19 cellular contexts compared by ENCODE assay signal in genomic region chr22:48675141-48675827, GRCh38.
A peak's percentile ranks its signal among the peaks of the same experiment; 100 is the strongest.
DNase-seq lines count a peak whose midpoint lies in the region; ATAC-seq and TF ChIP-seq lines count a peak whose summit lies in the region.
"Had no signal": no experiment of that assay in that cellular context is flagged by ENCODE, and none has a peak within 500 bp of the region (broad histone marks: within the 10 kb centered on the region; RNA-seq: fewer than 3 reads in every experiment).

No MANE protein-coding gene starts in this region.

- H3K27me3 Mint-ChIP-seq in chondrocyte (ENCODE audit: low read depth) (no peaks in the 10 kb centered on the region), neural progenitor cell (ENCODE audit: insufficient read depth, low read depth) (peaks cover 6% of the 10 kb centered on the region)
- H3K27me3 Mint-ChIP-seq: B cell; CD4-positive, CD25-positive, alpha-beta regulatory T cell had no signal

- intact Hi-C loops in Right ventricle myocardium superior (cut with DNase I) = no loop called here
- intact Hi-C loops in cardiac septum (cut with DNase I) = no loop called here
- intact Hi-C loops in vagina (cut with DNase I) = no loop called here

- H3K9me3 ChIP-seq in neural progenitor cell (ENCODE audit: low read depth) (no peaks in the 10 kb centered on the region), vagina (peaks cover 3% of the 10 kb centered on the region)
- H3K9me3 ChIP-seq: HAP-1 had no signal

- H2AFZ ChIP-seq in neural progenitor cell (replicated peaks) = no peak overlapping the region

- H3K36me3 ChIP-seq in neural progenitor cell = no peaks in the 10 kb centered on the region
- H3K36me3 ChIP-seq in vagina = no peaks in the 10 kb centered on the region
- H3K36me3 ChIP-seq: HAP-1 had no signal

- no peak overlapping the region for H3K27ac Mint-ChIP-seq in chondrocyte (ENCODE audit: unreplicated experiment)
- H3K27ac Mint-ChIP-seq in neural progenitor cell = no peak overlapping the region
- H3K27ac Mint-ChIP-seq: B cell; CD4-positive, CD25-positive, alpha-beta regulatory T cell; CD8-positive, alpha-beta T cell; HFFc6 had no signal

- no peak for TF ChIP-seq POLR2A in vagina (IDR thresholded peaks at IDR 0.05)

- H3F3A ChIP-seq in neural progenitor cell (ENCODE audit: low read depth) = no peaks in the 10 kb centered on the region

- H3K36me3 Mint-ChIP-seq in chondrocyte (ENCODE audit: low read depth) = peaks cover 9% of the 10 kb centered on the region
- peaks cover 12% of the 10 kb centered on the region for H3K36me3 Mint-ChIP-seq in neural progenitor cell
- H3K36me3 Mint-ChIP-seq: CD4-positive, CD25-positive, alpha-beta regulatory T cell; CD8-positive, alpha-beta T cell had no signal

- ATAC-seq in Right ventricle myocardium superior (ENCODE audit: poor library complexity) = no peak
- ATAC-seq: CD8-positive, alpha-beta T cell had no signal

- no peaks in the 10 kb centered on the region for H3K79me2 ChIP-seq in neural progenitor cell (ENCODE audit: low read depth)

- H3K9ac ChIP-seq in neural progenitor cell = no peak overlapping the region
- H3K9ac ChIP-seq: BLaER1 had no signal

- DNase-seq in DMS 273 (lab: John Stamatoyannopoulos, UW; ENCODE audit: unreplicated experiment) (peak; percentile 3), DMS 273 treated with DMSO at 0.1 percent for 48 hours (lab: John Stamatoyannopoulos, UW) (no peak), Right ventricle myocardium superior (peak; percentile 24), cardiac septum (ENCODE audit: low spot score) (no peak), chondrocyte (ENCODE audit: low spot score) (peak; percentile 62), neural progenitor cell (ENCODE audit: low spot score) (no peak), dermis blood vessel endothelial cell (no peak), vagina (ENCODE audit: extremely low spot score in 2 of 2) (no peak)
- DNase-seq: Caco-2; CD4-positive, CD25-positive, alpha-beta regulatory T cell; CD8-positive, alpha-beta T cell; DND-41; GOT3; HFFc6 had no signal

- H3K27me3 ChIP-seq in neural progenitor cell (no peaks in the 10 kb centered on the region), vagina (no peaks in the 10 kb centered on the region)
- H3K27me3 ChIP-seq: BLaER1 had no signal

- no peaks in the 10 kb centered on the region for H3K4me1 ChIP-seq in neural progenitor cell
- H3K4me1 ChIP-seq in vagina = no peaks in the 10 kb centered on the region
- H3K4me1 ChIP-seq: Caco-2, HAP-1 had no signal

- H3K9me3 Mint-ChIP-seq in chondrocyte (ENCODE audit: low read depth) (peaks cover 25% of the 10 kb centered on the region), neural progenitor cell (peaks cover 22% of the 10 kb centered on the region)

- H3K4me2 ChIP-seq in neural progenitor cell = no peak overlapping the region
- H3K4me2 ChIP-seq: BLaER1 had no signal

- H4K20me1 ChIP-seq in neural progenitor cell (ENCODE audit: low read depth) = no peaks in the 10 kb centered on the region
- H4K20me1 ChIP-seq: BLaER1 had no signal

- no peak overlapping the region for H3K4me3 Mint-ChIP-seq in chondrocyte (ENCODE audit: unreplicated experiment)
- H3K4me3 Mint-ChIP-seq in neural progenitor cell = peak overlapping the region; percentile 13
- H3K4me3 Mint-ChIP-seq: B cell; CD4-positive, CD25-positive, alpha-beta regulatory T cell; CD8-positive, alpha-beta T cell; HFFc6 had no signal

- H3K4me3 ChIP-seq in neural progenitor cell (no peak overlapping the region), vagina (no peak overlapping the region)
- H3K4me3 ChIP-seq: BLaER1, HAP-1 had no signal

- H3K4me1 Mint-ChIP-seq in chondrocyte (ENCODE audit: low read depth) = no peaks in the 10 kb centered on the region
- no peaks in the 10 kb centered on the region for H3K4me1 Mint-ChIP-seq in neural progenitor cell
- H3K4me1 Mint-ChIP-seq: B cell; CD4-positive, CD25-positive, alpha-beta regulatory T cell had no signal

- H3K27ac ChIP-seq in neural progenitor cell = no peak overlapping the region
- H3K27ac ChIP-seq in vagina = no peak overlapping the region
- H3K27ac ChIP-seq: 22Rv1, BLaER1, C4-2B had no signal

- TF ChIP-seq CTCF in chondrocyte (IDR thresholded peaks at IDR 0.05) = no peak
- no peak for TF ChIP-seq CTCF in neural progenitor cell (IDR thresholded peaks at IDR 0.05)
- TF ChIP-seq CTCF in vagina (IDR thresholded peaks at IDR 0.05) = no peak

Comparison
In these comparisons a context has a peak if more than half of its experiments do, and no peak if none do; other contexts are left out.
1. DNase-seq: peak in DMS 273 (single experiment), Right ventricle myocardium superior (single experiment) and chondrocyte (single experiment); none in DMS 273 treated with DMSO at 0.1 percent for 48 hours (single experiment), cardiac septum (single experiment), neural progenitor cell (single experiment), dermis blood vessel endothelial cell (single experiment) and vagina (0 of 2).